ENCODE assay signal across 8 cellular contexts in genomic region chr5:98929982-98930355, GRCh38. TPM values are rescaled to one million over a fixed set of nuclear protein-coding genes. Genes with fewer than 3 reads are reported as not detected.
A peak's percentile ranks its signal among the peaks of the same experiment; 100 is the strongest.
DNase-seq lines count a peak whose midpoint lies in the region; ATAC-seq lines count a peak whose summit lies in the region.

No MANE protein-coding gene starts in this region.

- H3K36me3 ChIP-seq in iPS-15b (ENCODE audit: control insufficient read depth, insufficient read depth, low read length): no peaks in the 10 kb centered on the region
- peaks cover 0 to 3% of the 10 kb centered on the region in 2 donors for H3K36me3 ChIP-seq in stomach smooth muscle (ENCODE audit: control insufficient read depth in 2 of 2, insufficient read depth in 2 of 2, low read length in 2 of 2)

- H3K4me3 ChIP-seq in iPS-15b (ENCODE audit: low read depth, low read length) (peak overlapping the region; percentile 67), stomach smooth muscle (ENCODE audit: low read length in 2 of 2) (peak overlapping the region; percentile 91 to 92)

- DNase-seq in NCI-H82 (lab: John Stamatoyannopoulos, UW) (peak; percentile 43), NCI-H82 treated with DMSO at 0.1 percent for 48 hours (lab: John Stamatoyannopoulos, UW; ENCODE audit: unreplicated experiment) (no peak)
- no peak for DNase-seq in activated CD8-positive, alpha-beta T cell treated with anti-CD3 and anti-CD28 coated beads, Interleukin-2, amount 10 ng/mL, durations not matched to agents 7 days and 5 days
- DNase-seq in NK-92 treated with Interleukin-12 subunit alpha and Interleukin-12 subunit beta, amount 100 ng/mL, for 24 hours (lab: John Stamatoyannopoulos, UW): no peak

- H3K4me1 ChIP-seq in iPS-15b (ENCODE audit: control insufficient read depth, insufficient read depth, low read length): no peaks in the 10 kb centered on the region
- no peaks in the 10 kb centered on the region for H3K4me1 ChIP-seq in stomach smooth muscle (ENCODE audit: control insufficient read depth, insufficient read depth, low read length)

- H3K9ac ChIP-seq in iPS-15b (ENCODE audit: low read depth, low read length) (no peak overlapping the region), stomach smooth muscle (ENCODE audit: low read length in 2 of 2) (peak overlapping the region; percentile 100)

- no peaks in the 10 kb centered on the region for H3K27me3 Mint-ChIP-seq in activated CD8-positive, alpha-beta T cell treated with anti-CD3 and anti-CD28 coated beads, Interleukin-2, amount 10 ng/mL, durations not matched to agents 7 days and 5 days (ENCODE audit: low read depth)

- ATAC-seq in activated CD8-positive, alpha-beta T cell treated with anti-CD3 and anti-CD28 coated beads, Interleukin-2, amount 10 ng/mL, durations not matched to agents 7 days and 5 days: no peak
- ATAC-seq in GM18861 (IDR thresholded peaks at IDR 0.05; ENCODE audit: unreplicated experiment): no peak
- ATAC-seq in HG03159 (IDR thresholded peaks at IDR 0.05; ENCODE audit: unreplicated experiment): no peak

- no peaks in the 10 kb centered on the region for H3K9me3 ChIP-seq in iPS-15b (ENCODE audit: control insufficient read depth, insufficient read depth, low read length)
- no peaks in the 10 kb centered on the region for H3K9me3 ChIP-seq in stomach smooth muscle (ENCODE audit: control insufficient read depth in 2 of 2, low read length in 2 of 2)

- no peaks in the 10 kb centered on the region for H3K9me3 Mint-ChIP-seq in activated CD8-positive, alpha-beta T cell treated with anti-CD3 and anti-CD28 coated beads, Interleukin-2, amount 10 ng/mL, durations not matched to agents 7 days and 5 days (ENCODE audit: insufficient read depth)

- H3K27ac Mint-ChIP-seq in activated CD8-positive, alpha-beta T cell treated with anti-CD3 and anti-CD28 coated beads, Interleukin-2, amount 10 ng/mL, durations not matched to agents 7 days and 5 days: peak overlapping the region; percentile 100

- peaks cover 52% of the 10 kb centered on the region for H3K4me1 Mint-ChIP-seq in activated CD8-positive, alpha-beta T cell treated with anti-CD3 and anti-CD28 coated beads, Interleukin-2, amount 10 ng/mL, durations not matched to agents 7 days and 5 days (ENCODE audit: low read depth)

- H3K36me3 Mint-ChIP-seq in activated CD8-positive, alpha-beta T cell treated with anti-CD3 and anti-CD28 coated beads, Interleukin-2, amount 10 ng/mL, durations not matched to agents 7 days and 5 days (ENCODE audit: low read depth): peaks cover 37% of the 10 kb centered on the region

- POLR2A ChIA-PET in activated CD8-positive, alpha-beta T cell treated with anti-CD3 and anti-CD28 coated beads, Interleukin-2, amount 10 ng/mL, durations not matched to agents 7 days and 5 days (lab: Charles Lee): interaction anchor here (0.6 to 2.5 kb wide), 12 partner anchors 8 to 162 kb away, joined by 3 to 24 read pairs (median 10); no protein-coding TSS in a partner anchor

- peak overlapping the region; percentile 95 for H3K4me3 Mint-ChIP-seq in activated CD8-positive, alpha-beta T cell treated with anti-CD3 and anti-CD28 coated beads, Interleukin-2, amount 10 ng/mL, durations not matched to agents 7 days and 5 days

- H3K27ac ChIP-seq in stomach smooth muscle (ENCODE audit: low read length): peak overlapping the region; percentile 100

- CTCF ChIA-PET in activated CD8-positive, alpha-beta T cell treated with anti-CD3 and anti-CD28 coated beads, Interleukin-2, amount 10 ng/mL, durations not matched to agents 7 days and 5 days (lab: Charles Lee): interaction anchor here (1.4 to 2.1 kb wide), 4 partner anchors 9 to 130 kb away, joined by 3 to 10 read pairs (median 6); no protein-coding TSS in a partner anchor

- H3K27me3 ChIP-seq in iPS-15b (ENCODE audit: control insufficient read depth, insufficient read depth, low read length): no peaks in the 10 kb centered on the region
- no peaks in the 10 kb centered on the region for H3K27me3 ChIP-seq in stomach smooth muscle (ENCODE audit: control insufficient read depth in 1 of 2, insufficient read depth in 2 of 2, low read length in 2 of 2)

RNA-seq across cellular contexts. Expression of gene CHD1, which starts 1.2 kb away (rescaled TPM):
- total RNA-seq in activated CD8-positive, alpha-beta T cell treated with anti-CD3 and anti-CD28 coated beads, Interleukin-2, amount 10 ng/mL, durations not matched to agents 7 days and 5 days: 10 to 100 TPM; 44.5 to 46.0 TPM
